In genomic region chr4:123547167-123547817, GRCh38 we compare ENCODE assay signal across 14 cellular contexts.
DNase-seq lines count a peak whose midpoint lies in the region; ATAC-seq, FAIRE-seq and TF ChIP-seq lines count a peak whose summit lies in the region.
"Had no signal": no experiment of that assay in that cellular context is flagged by ENCODE, and none has a peak within 500 bp of the region (broad histone marks: within the 10 kb centered on the region; RNA-seq: fewer than 3 reads in every experiment).

No MANE protein-coding gene starts in this region.

- BruUV-seq in HepG2 (replicated peaks; lab: Mats Ljungman, UMichigan) = no TSS peak

- FAIRE-seq in HepG2 (lab: Jason Lieb, UNC) (no peak), GM12892 (lab: Jason Lieb, UNC) (no peak), HTR-8/SVneo (lab: Jason Lieb, UNC) (no peak)

- H3K9ac ChIP-seq in HepG2 (ENCODE audit: insufficient read depth, low read depth, low read length) = no peak overlapping the region

- DNase-seq in HepG2 (ENCODE audit: low spot score) (no peak), right lobe of liver (no peak), cerebellar cortex (ENCODE audit: low spot score) (peak; percentile 63), lower lobe of right lung (peak; percentile 89), GM12892 (ENCODE audit: insufficient read length) (no peak), COLO829 (ENCODE audit: low spot score) (no peak), HTR-8/SVneo (ENCODE audit: insufficient read length, low spot score) (no peak)
- DNase-seq: activated CD4-positive, alpha-beta T cell treated with anti-CD3 and anti-CD28 coated beads, Interleukin-2, amount 50 U/mL, for 1 hour; effector CD8-positive, alpha-beta T cell; GF-D8; immature natural killer cell; NCI-H1092 treated with DMSO at 0.1 percent for 48 hours had no signal

- CTCF ChIA-PET in HepG2 (lab: Yijun Ruan, JAX; ENCODE audit: low intra/inter-chr PET ratio, low total read pairs) = no interaction called here

- no peak overlapping the region for H2AFZ ChIP-seq in HepG2 (ENCODE audit: low read length)

- peaks cover 51% of the 10 kb centered on the region for H3K4me1 ChIP-seq in HepG2 (ENCODE audit: insufficient read depth, low read length)
- H3K4me1 ChIP-seq in right lobe of liver = peaks cover 0 to 4% (median 0%) of the 10 kb centered on the region in 4 donors
- H3K4me1 ChIP-seq in lower lobe of right lung = peaks cover 16% of the 10 kb centered on the region
- H3K4me1 ChIP-seq: HAP-1 had no signal

- H3K9me3 ChIP-seq in HepG2 (ENCODE audit: low read length) = no peaks in the 10 kb centered on the region
- no peaks in the 10 kb centered on the region for H3K9me3 ChIP-seq in right lobe of liver
- H3K9me3 ChIP-seq in lower lobe of right lung = no peaks in the 10 kb centered on the region
- H3K9me3 ChIP-seq: HAP-1 had no signal

- TF ChIP-seq EP300 in HepG2 (IDR thresholded peaks at IDR 0.05; ENCODE audit: low read depth in 2 of 2, low read length in 2 of 2) = no peak
- TF ChIP-seq EP300 in HepG2 (CRISPR knock-in tag; IDR thresholded peaks at IDR 0.05; ENCODE audit: borderline replicate concordance) = no peak

- intact Hi-C loops in HepG2 (cut with micrococcal nuclease; ENCODE audit: unreplicated experiment) (no loop called here), right lobe of liver (cut with DNase I) (no loop called here), lower lobe of right lung (cut with DNase I) (no loop called here)

- TF ChIP-seq POLR2A in HepG2 (IDR thresholded peaks at IDR 0.05; ENCODE audit: insufficient read depth in 1 of 2, low read depth in 2 of 2, low read length in 2 of 2) = no peak
- TF ChIP-seq POLR2A in right lobe of liver (IDR thresholded peaks at IDR 0.05) = no peak
- no peak for TF ChIP-seq POLR2A in GM12892 (IDR thresholded peaks at IDR 0.05; ENCODE audit: low read depth, low read length)

- H3K4me2 ChIP-seq in HepG2 (ENCODE audit: low read depth, low read length) = peak overlapping the region; percentile 75; the same call in 1 of the 2 replicates

- H3K27me3 ChIP-seq in HepG2 (ENCODE audit: control insufficient read depth in 1 of 2, insufficient read depth in 2 of 2, low read length in 2 of 2) (no peaks in the 10 kb centered on the region), right lobe of liver (no peaks in the 10 kb centered on the region), lower lobe of right lung (ENCODE audit: low read depth) (no peaks in the 10 kb centered on the region)

- in situ Hi-C loops in HepG2 (cut with HindIII; ENCODE audit: extremely low pct_ligation_motif_present, low pct_unique_long_range_greater_than_20kb) = no loop called here

- ATAC-seq in HepG2 (no peak), right lobe of liver (no peak), lower lobe of right lung (peak; percentile 91 to 95), HG03460 (IDR thresholded peaks at IDR 0.05; ENCODE audit: unreplicated experiment) (no peak)

- TF ChIP-seq CTCF in HepG2 (CRISPR knock-in tag; IDR thresholded peaks at IDR 0.05) (no peak), right lobe of liver (IDR thresholded peaks at IDR 0.05) (no peak), lower lobe of right lung (IDR thresholded peaks at IDR 0.05) (no peak)

- TF ChIP-seq RAD21 in HepG2 (CRISPR knock-in tag; IDR thresholded peaks at IDR 0.05) = no peak

- H3K27ac ChIP-seq in HepG2 (ENCODE audit: extremely low read length, insufficient read depth, low read length) (peak overlapping the region; percentile 89), right lobe of liver (no peak overlapping the region), lower lobe of right lung (peak overlapping the region; percentile 76)

- H3K4me3 ChIP-seq in HepG2 (replicated peaks in 1 of 3; ENCODE audit: insufficient read depth in 1 of 3, low read depth in 2 of 3, low read length in 3 of 3) (no peak overlapping the region), right lobe of liver (no peak overlapping the region), lower lobe of right lung (peak overlapping the region; percentile 28)
- H3K4me3 ChIP-seq: HAP-1 had no signal

- H4K20me1 ChIP-seq in HepG2 (ENCODE audit: insufficient read depth, low read length) = no peaks in the 10 kb centered on the region

- H3K36me3 ChIP-seq in HepG2 (replicated peaks in 1 of 2; ENCODE audit: control insufficient read depth in 1 of 2, insufficient read depth in 2 of 2, low read length in 2 of 2) = no peaks in the 10 kb centered on the region; a peak in 1 of 5 replicates
- H3K36me3 ChIP-seq in right lobe of liver = no peaks in the 10 kb centered on the region
- H3K36me3 ChIP-seq in lower lobe of right lung = no peaks in the 10 kb centered on the region
- H3K36me3 ChIP-seq: HAP-1 had no signal

- WGBS in HepG2 (ENCODE audit: low lambda C conversion rate) = 95% methylated on average over 25 of the region's 25 CpGs
- 88% methylated on average over 15 of the region's 25 CpGs for WGBS in right lobe of liver (ENCODE audit: insufficient coverage, low coverage, low lambda C conversion rate, missing lambda C conversion rate)

- H3K79me2 ChIP-seq in HepG2 (ENCODE audit: insufficient read depth, low read length) = no peaks in the 10 kb centered on the region

- POLR2A ChIA-PET in HepG2 (lab: Yijun Ruan, JAX) = no interaction called here

TF ChIP-seq in HepG2, 621 proteins besides CTCF, POLR2A, EP300 and RAD21:
- TF ChIP-seq ZBTB38 (CRISPR knock-in tag; IDR thresholded peaks at IDR 0.05) (0 out of 2 replicates have a peak, but pooled peaks have one; percentile 37), HDAC2 (CRISPR knock-in tag; IDR thresholded peaks at IDR 0.05) (no peak), IRF2 (CRISPR knock-in tag; IDR thresholded peaks at IDR 0.05) (no peak), NFIB (CRISPR knock-in tag; IDR thresholded peaks at IDR 0.05; ENCODE audit: borderline replicate concordance) (no peak), ZNF687 (CRISPR knock-in tag; IDR thresholded peaks at IDR 0.05) (peak; percentile 45), ZUFSP (CRISPR knock-in tag; IDR thresholded peaks at IDR 0.05; ENCODE audit: borderline replicate concordance) (no peak), JUN (CRISPR knock-in tag; IDR thresholded peaks at IDR 0.05) (no peak), ZNF761 (CRISPR knock-in tag; conservative IDR thresholded peaks at IDR 0.05) (no peak), ZBTB33 (CRISPR knock-in tag; IDR thresholded peaks at IDR 0.05) (peak; percentile 42; the same call in 1 of the 2 replicates)

Comparison
In these comparisons a context has a peak if more than half of its experiments do, and no peak if none do; other contexts are left out.
1. H3K27ac ChIP-seq: peak in HepG2 (single experiment) and lower lobe of right lung (single experiment); none in right lobe of liver (0 of 3).
2. ATAC-seq: peak in lower lobe of right lung (2 of 2); none in HepG2 (single experiment), right lobe of liver (0 of 4) and HG03460 (single experiment).
3. DNase-seq: peak in cerebellar cortex (single experiment) and lower lobe of right lung (single experiment); none in HepG2 (single experiment), right lobe of liver (0 of 3), GM12892 (single experiment), COLO829 (single experiment) and HTR-8/SVneo (single experiment).